7 cellular contexts compared by ENCODE assay signal in the genomic region with DNA sequence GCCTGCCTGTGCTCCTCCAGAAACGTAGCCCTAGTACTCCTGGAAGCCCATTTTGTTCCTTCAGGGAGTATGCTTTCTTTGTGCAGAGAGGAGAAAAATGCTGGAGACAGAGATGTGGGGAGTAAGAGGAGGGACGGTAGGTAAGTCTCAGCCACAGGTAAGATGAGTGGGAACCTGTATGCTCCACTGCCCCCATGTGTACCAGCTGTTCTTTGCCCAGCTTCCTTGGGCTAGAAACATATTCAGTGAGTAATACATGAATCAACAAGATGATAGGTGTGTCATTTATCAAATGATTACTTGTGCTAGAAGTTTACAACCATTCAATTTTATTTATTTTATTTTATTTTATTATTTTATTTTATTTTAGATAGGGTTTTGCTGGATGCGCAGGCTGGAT. TPM values are rescaled to one million over a fixed set of nuclear protein-coding genes. Genes with fewer than 3 reads are reported as not detected.
DNase-seq lines count a peak whose midpoint lies in the region; ATAC-seq and TF ChIP-seq lines count a peak whose summit lies in the region.

No MANE protein-coding gene starts in this region.

- H3K9me3 Mint-ChIP-seq in activated T-helper 17 cell treated with anti-CD3 and anti-CD28 coated beads, Interleukin-2, amount 50 U/mL, for 72 hours = no peaks in the 10 kb centered on the region
- H3K9me3 Mint-ChIP-seq in glutamatergic neuron (ENCODE audit: unreplicated experiment) = peaks cover 1% of the 10 kb centered on the region

- intact Hi-C loops in psoas muscle (cut with DNase I) = loop anchor here in 1 of 2 donors (5.0 kb wide), 2 partner anchors 42 to 82 kb away; no protein-coding TSS in a partner anchor

- H3K4me1 ChIP-seq in psoas muscle (peaks cover 41% of the 10 kb centered on the region), right atrium auricular region (peaks cover 0 to 12% of the 10 kb centered on the region in 2 donors)

- H3K9me3 ChIP-seq in psoas muscle (no peaks in the 10 kb centered on the region), right atrium auricular region (no peaks in the 10 kb centered on the region)

- H3K27me3 Mint-ChIP-seq in activated T-helper 17 cell treated with anti-CD3 and anti-CD28 coated beads, Interleukin-2, amount 50 U/mL, for 72 hours = no peaks in the 10 kb centered on the region
- no peaks in the 10 kb centered on the region for H3K27me3 Mint-ChIP-seq in glutamatergic neuron (ENCODE audit: unreplicated experiment)

- H3K4me3 ChIP-seq in psoas muscle (peak overlapping the region; percentile 54), right atrium auricular region (no peak overlapping the region)

- H3K27ac Mint-ChIP-seq in activated T-helper 17 cell treated with anti-CD3 and anti-CD28 coated beads, Interleukin-2, amount 50 U/mL, for 72 hours = peak overlapping the region; percentile 88
- H3K27ac Mint-ChIP-seq in glutamatergic neuron (ENCODE audit: unreplicated experiment) = no peak overlapping the region

- peak overlapping the region; percentile 85 for H3K4me3 Mint-ChIP-seq in activated T-helper 17 cell treated with anti-CD3 and anti-CD28 coated beads, Interleukin-2, amount 50 U/mL, for 72 hours
- no peak overlapping the region for H3K4me3 Mint-ChIP-seq in glutamatergic neuron (ENCODE audit: unreplicated experiment)

- 43 to 58% (median 53%) methylated on average over 3 of the region's 3 CpGs for WGBS in psoas muscle, 3 donors

- H3K27me3 ChIP-seq in psoas muscle (ENCODE audit: insufficient read depth in 3 of 3, low read length in 2 of 3) (no peaks in the 10 kb centered on the region), right atrium auricular region (no peaks in the 10 kb centered on the region)

- H3K36me3 ChIP-seq in psoas muscle (ENCODE audit: insufficient read depth in 1 of 2, low read depth in 1 of 2) (no peaks in the 10 kb centered on the region), right atrium auricular region (no peaks in the 10 kb centered on the region)

- peak overlapping the region; percentile 78 for H3K27ac ChIP-seq in psoas muscle
- no peak overlapping the region for H3K27ac ChIP-seq in right atrium auricular region

- H3K4me1 Mint-ChIP-seq in activated T-helper 17 cell treated with anti-CD3 and anti-CD28 coated beads, Interleukin-2, amount 50 U/mL, for 72 hours = peaks cover 38% of the 10 kb centered on the region
- peaks cover 15% of the 10 kb centered on the region for H3K4me1 Mint-ChIP-seq in glutamatergic neuron (ENCODE audit: low read depth, unreplicated experiment)

- TF ChIP-seq CTCF in psoas muscle (IDR thresholded peaks at IDR 0.05) (no peak), glutamatergic neuron (IDR thresholded peaks at IDR 0.05; ENCODE audit: partially characterized antibody, unreplicated experiment) (no peak), right atrium auricular region (IDR thresholded peaks at IDR 0.05) (no peak)

- ATAC-seq in GM18511 (IDR thresholded peaks at IDR 0.05; ENCODE audit: unreplicated experiment) (peak; percentile 52), HG02885 (IDR thresholded peaks at IDR 0.05; ENCODE audit: poor library complexity, unreplicated experiment) (peak; percentile 50), psoas muscle (peak in 2 of 4 donors; percentile 3 to 29), SK-N-SH treated with all-trans-retinoic acid at 6 μM for 48 hours (no peak)
- peak; percentile 78 for ATAC-seq in activated T-helper 17 cell treated with anti-CD3 and anti-CD28 coated beads, Interleukin-2, amount 50 U/mL, for 72 hours (replicated peaks)

- H3K36me3 Mint-ChIP-seq in activated T-helper 17 cell treated with anti-CD3 and anti-CD28 coated beads, Interleukin-2, amount 50 U/mL, for 72 hours (ENCODE audit: low read depth) = peaks cover 29% of the 10 kb centered on the region
- H3K36me3 Mint-ChIP-seq in glutamatergic neuron (ENCODE audit: unreplicated experiment) = no peaks in the 10 kb centered on the region

- DNase-seq in psoas muscle (no peak), glutamatergic neuron (no peak), right atrium auricular region (ENCODE audit: low spot score) (no peak)

TF ChIP-seq in SK-N-SH treated with all-trans-retinoic acid at 6 μM for 48 hours, 23 proteins besides CTCF, POLR2A, EP300 and RAD21:
- TF ChIP-seq GLIS3 (CRISPR knock-in tag; IDR thresholded peaks at IDR 0.05) (no peak), ZC3H10 (CRISPR knock-in tag; IDR thresholded peaks at IDR 0.05) (no peak), BACH2 (CRISPR knock-in tag; IDR thresholded peaks at IDR 0.05; ENCODE audit: borderline replicate concordance) (no peak)
- TF ChIP-seq, protein P1, sequence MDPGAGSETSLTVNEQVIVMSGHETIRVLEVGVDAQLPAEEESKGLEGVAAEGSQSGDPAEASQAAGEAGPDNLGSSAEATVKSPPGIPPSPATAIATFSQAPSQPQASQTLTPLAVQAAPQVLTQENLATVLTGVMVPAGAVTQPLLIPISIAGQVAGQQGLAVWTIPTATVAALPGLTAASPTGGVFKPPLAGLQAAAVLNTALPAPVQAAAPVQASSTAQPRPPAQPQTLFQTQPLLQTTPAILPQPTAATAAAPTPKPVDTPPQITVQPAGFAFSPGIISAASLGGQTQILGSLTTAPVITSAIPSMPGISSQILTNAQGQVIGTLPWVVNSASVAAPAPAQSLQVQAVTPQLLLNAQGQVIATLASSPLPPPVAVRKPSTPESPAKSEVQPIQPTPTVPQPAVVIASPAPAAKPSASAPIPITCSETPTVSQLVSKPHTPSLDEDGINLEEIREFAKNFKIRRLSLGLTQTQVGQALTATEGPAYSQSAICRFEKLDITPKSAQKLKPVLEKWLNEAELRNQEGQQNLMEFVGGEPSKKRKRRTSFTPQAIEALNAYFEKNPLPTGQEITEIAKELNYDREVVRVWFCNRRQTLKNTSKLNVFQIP (CRISPR knock-in tag; IDR thresholded peaks at IDR 0.05; ENCODE audit: borderline replicate concordance, low read depth) = no peak
- TF ChIP-seq, protein P2, sequence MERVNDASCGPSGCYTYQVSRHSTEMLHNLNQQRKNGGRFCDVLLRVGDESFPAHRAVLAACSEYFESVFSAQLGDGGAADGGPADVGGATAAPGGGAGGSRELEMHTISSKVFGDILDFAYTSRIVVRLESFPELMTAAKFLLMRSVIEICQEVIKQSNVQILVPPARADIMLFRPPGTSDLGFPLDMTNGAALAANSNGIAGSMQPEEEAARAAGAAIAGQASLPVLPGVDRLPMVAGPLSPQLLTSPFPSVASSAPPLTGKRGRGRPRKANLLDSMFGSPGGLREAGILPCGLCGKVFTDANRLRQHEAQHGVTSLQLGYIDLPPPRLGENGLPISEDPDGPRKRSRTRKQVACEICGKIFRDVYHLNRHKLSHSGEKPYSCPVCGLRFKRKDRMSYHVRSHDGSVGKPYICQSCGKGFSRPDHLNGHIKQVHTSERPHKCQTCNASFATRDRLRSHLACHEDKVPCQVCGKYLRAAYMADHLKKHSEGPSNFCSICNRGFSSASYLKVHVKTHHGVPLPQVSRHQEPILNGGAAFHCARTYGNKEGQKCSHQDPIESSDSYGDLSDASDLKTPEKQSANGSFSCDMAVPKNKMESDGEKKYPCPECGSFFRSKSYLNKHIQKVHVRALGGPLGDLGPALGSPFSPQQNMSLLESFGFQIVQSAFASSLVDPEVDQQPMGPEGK (CRISPR knock-in tag; IDR thresholded peaks at IDR 0.05; ENCODE audit: borderline replicate concordance) = no peak
- TF ChIP-seq, protein P3, sequence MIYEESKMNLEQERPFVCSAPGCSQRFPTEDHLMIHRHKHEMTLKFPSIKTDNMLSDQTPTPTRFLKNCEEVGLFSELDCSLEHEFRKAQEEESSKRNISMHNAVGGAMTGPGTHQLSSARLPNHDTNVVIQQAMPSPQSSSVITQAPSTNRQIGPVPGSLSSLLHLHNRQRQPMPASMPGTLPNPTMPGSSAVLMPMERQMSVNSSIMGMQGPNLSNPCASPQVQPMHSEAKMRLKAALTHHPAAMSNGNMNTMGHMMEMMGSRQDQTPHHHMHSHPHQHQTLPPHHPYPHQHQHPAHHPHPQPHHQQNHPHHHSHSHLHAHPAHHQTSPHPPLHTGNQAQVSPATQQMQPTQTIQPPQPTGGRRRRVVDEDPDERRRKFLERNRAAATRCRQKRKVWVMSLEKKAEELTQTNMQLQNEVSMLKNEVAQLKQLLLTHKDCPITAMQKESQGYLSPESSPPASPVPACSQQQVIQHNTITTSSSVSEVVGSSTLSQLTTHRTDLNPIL (CRISPR knock-in tag; IDR thresholded peaks at IDR 0.05; ENCODE audit: low read depth) = no peak
TF ChIP-seq in SK-N-SH treated with all-trans-retinoic acid at 6 μM for 48 hours: peak in this region for 0.

RNA-seq across cellular contexts. Expression of a gene that starts 13.6 kb away (rescaled TPM):
- total RNA-seq in activated T-helper 17 cell treated with anti-CD3 and anti-CD28 coated beads, Interleukin-2, amount 50 U/mL, for 72 hours = 10 to 100 TPM; 32.3 to 46.2 TPM
- 10 to 100 TPM; 18.9 to 25.1 (median 21.9) TPM for total RNA-seq in psoas muscle
- 1 to 10 TPM; 2.3 to 6.9 (median 5.0) TPM for polyA plus RNA-seq in psoas muscle
- 51.5 TPM for total RNA-seq in glutamatergic neuron (ENCODE audit: unreplicated experiment)
- 1 to 10 TPM; 4.5 to 6.8 TPM for total RNA-seq in right atrium auricular region
